8 cellular contexts compared by ENCODE assay signal in the genomic region with DNA sequence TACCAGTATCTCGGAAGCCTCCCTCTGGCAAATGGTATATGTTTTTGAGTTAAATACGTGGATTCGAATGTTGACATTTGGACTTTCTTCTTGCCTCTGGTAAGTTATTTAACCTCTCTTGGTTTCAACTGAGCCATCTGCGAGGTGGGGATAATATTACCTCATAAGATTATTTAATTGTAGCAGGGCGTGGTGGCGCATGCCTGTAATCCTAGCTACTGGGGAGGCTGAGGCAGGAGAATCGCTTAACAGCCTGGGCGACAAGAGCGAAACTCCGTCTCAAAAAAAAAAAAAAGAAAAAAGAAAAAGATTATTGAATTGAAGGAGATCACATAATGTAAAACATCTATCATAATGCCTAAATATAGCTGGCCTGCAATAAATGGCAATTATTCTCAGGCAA. TPM values are rescaled to one million over a fixed set of nuclear protein-coding genes. Genes with fewer than 3 reads are reported as not detected.
A peak's percentile ranks its signal among the peaks of the same experiment; 100 is the strongest.
DNase-seq lines count a peak whose midpoint lies in the region; ATAC-seq and TF ChIP-seq lines count a peak whose summit lies in the region.

No MANE protein-coding gene starts in this region.

- peaks cover 5% of the 10 kb centered on the region for H3K79me2 ChIP-seq in fibroblast of lung (ENCODE audit: control insufficient read depth, insufficient read depth, low read length)

- peak; percentile 9 for DNase-seq in GM12865 (ENCODE audit: low read depth)
- no peak for DNase-seq in SJCRH30
- DNase-seq in fibroblast of lung (ENCODE audit: low read depth in 2 of 2) = no peak
- no peak for DNase-seq in retinal pigment epithelial cell (ENCODE audit: low read depth)
- no peak for DNase-seq in OCI-M2 (lab: John Stamatoyannopoulos, UW; ENCODE audit: unreplicated experiment)

- H3K9me3 ChIP-seq in SJCRH30 (replicated peaks) (no peaks in the 10 kb centered on the region), fibroblast of lung (ENCODE audit: control insufficient read depth, insufficient read depth, low read depth, low read length) (no peaks in the 10 kb centered on the region)

- no peak for TF ChIP-seq CTCF in GM12865 (IDR thresholded peaks at IDR 0.05; ENCODE audit: insufficient read depth, low read depth, low read length, missing control alignments)
- no peak for TF ChIP-seq CTCF in fibroblast of lung (conservative IDR thresholded peaks at IDR 0.05 in 1 of 2, IDR thresholded peaks at IDR 0.05 in 1 of 2; ENCODE audit: low read depth in 1 of 2, low read length in 2 of 2)
- no peak for TF ChIP-seq CTCF in retinal pigment epithelial cell (conservative IDR thresholded peaks at IDR 0.05; ENCODE audit: low read depth, low read length)

- peak overlapping the region; percentile 67 for H3K9ac ChIP-seq in fibroblast of lung (ENCODE audit: insufficient read depth, low read length)

- H3K4me1 ChIP-seq in SJCRH30 (peaks cover 7% of the 10 kb centered on the region), fibroblast of lung (ENCODE audit: control insufficient read depth, extremely low read depth, insufficient read depth, low read length) (no peaks in the 10 kb centered on the region)

- ATAC-seq in HG03521 (IDR thresholded peaks at IDR 0.05; ENCODE audit: unreplicated experiment) (no peak), HG03095 (IDR thresholded peaks at IDR 0.05; ENCODE audit: unreplicated experiment) (no peak), HG03342 (IDR thresholded peaks at IDR 0.05; ENCODE audit: unreplicated experiment) (no peak)

- H2AFZ ChIP-seq in fibroblast of lung (ENCODE audit: low read length) = peak overlapping the region; percentile 91

- H3K27ac ChIP-seq in SJCRH30 (peak overlapping the region; percentile 55; the same call in 1 of the 2 replicates), fibroblast of lung (ENCODE audit: insufficient read depth, low read length) (peak overlapping the region; percentile 48)

- H3K36me3 ChIP-seq in SJCRH30 (no peaks in the 10 kb centered on the region; the same call in 1 of the 2 replicates), fibroblast of lung (ENCODE audit: control insufficient read depth, insufficient read depth, low read length) (no peaks in the 10 kb centered on the region)

- H4K20me1 ChIP-seq in fibroblast of lung (ENCODE audit: control insufficient read depth, extremely low read depth, insufficient read depth, low read length) = no peaks in the 10 kb centered on the region

- H3K27me3 ChIP-seq in SJCRH30 (no peaks in the 10 kb centered on the region), fibroblast of lung (ENCODE audit: control insufficient read depth, insufficient read depth, low read length) (no peaks in the 10 kb centered on the region)

- H3K4me2 ChIP-seq in fibroblast of lung (ENCODE audit: extremely low read depth, insufficient read depth, low read length) = peak overlapping the region; percentile 75

- peak overlapping the region; percentile 90 for H3K4me3 ChIP-seq in GM12865 (ENCODE audit: low read depth, low read length)
- peak overlapping the region; percentile 90 for H3K4me3 ChIP-seq in SJCRH30
- peak overlapping the region; percentile 48 to 86 (median 76) for H3K4me3 ChIP-seq in fibroblast of lung (replicated peaks in 1 of 4; ENCODE audit: control extremely low read depth in 1 of 4, insufficient read depth in 1 of 4, low read depth in 3 of 4, low read length in 4 of 4)
- H3K4me3 ChIP-seq in retinal pigment epithelial cell (ENCODE audit: low read length) = peak overlapping the region; percentile 69

RNA-seq across cellular contexts. Expression of a gene that starts 0.4 kb away (rescaled TPM):
- 20.7 and 23.2 TPM in 2 replicates for total RNA-seq in SJCRH30 (2014; rRNA removed; shearing (Covaris generic))
- total RNA-seq in fibroblast of lung = 3.0 and 4.1 TPM in 2 replicates
- polyA plus RNA-seq in fibroblast of lung = 3.4 and 3.9 TPM in 2 replicates
- polyA plus RNA-seq in fibroblast of lung (2012) = 2.2 and 3.3 TPM in 2 replicates
- polyA minus RNA-seq in fibroblast of lung (ENCODE audit: low replicate concordance) = 0.70 TPM in 1 of 2 replicates, not detected in the other

RNA-seq across cellular contexts. Expression of a gene that starts 16.4 kb away (rescaled TPM):
- 25.0 and 28.9 TPM in 2 replicates for total RNA-seq in SJCRH30 (2014; rRNA removed; shearing (Covaris generic))
- 8.9 and 12.1 TPM in 2 replicates for total RNA-seq in fibroblast of lung
- polyA plus RNA-seq in fibroblast of lung = 13.2 and 13.3 TPM in 2 replicates
- 9.8 and 10.2 TPM in 2 replicates for polyA plus RNA-seq in fibroblast of lung (2012)
- polyA minus RNA-seq in fibroblast of lung (ENCODE audit: low replicate concordance) = not detected in 2 replicates

RNA-seq across cellular contexts. Expression of a gene that starts 28.9 kb away (rescaled TPM):
- 307 and 321 TPM in 2 replicates for total RNA-seq in SJCRH30 (2014; rRNA removed; shearing (Covaris generic))
- total RNA-seq in fibroblast of lung = 148 and 155 TPM in 2 replicates
- polyA plus RNA-seq in fibroblast of lung = 355 and 386 TPM in 2 replicates
- polyA plus RNA-seq in fibroblast of lung (2012) = 650 and 718 TPM in 2 replicates
- polyA minus RNA-seq in fibroblast of lung (ENCODE audit: low replicate concordance) = 16.0 TPM in 1 of 2 replicates, not detected in the other

RNA-seq across cellular contexts. Expression of a gene that starts 29.0 kb away (rescaled TPM):
- total RNA-seq in SJCRH30 (2014; rRNA removed; shearing (Covaris generic)) = 76.1 and 80.0 TPM in 2 replicates
- 28.8 and 34.0 TPM in 2 replicates for total RNA-seq in fibroblast of lung
- 10.0 and 15.1 TPM in 2 replicates for polyA plus RNA-seq in fibroblast of lung
- 14.3 and 22.2 TPM in 2 replicates for polyA plus RNA-seq in fibroblast of lung (2012)
- 35.6 and 66.2 TPM in 2 replicates for polyA minus RNA-seq in fibroblast of lung (ENCODE audit: low replicate concordance)
